9 cellular contexts compared by ENCODE assay signal in the genomic region with DNA sequence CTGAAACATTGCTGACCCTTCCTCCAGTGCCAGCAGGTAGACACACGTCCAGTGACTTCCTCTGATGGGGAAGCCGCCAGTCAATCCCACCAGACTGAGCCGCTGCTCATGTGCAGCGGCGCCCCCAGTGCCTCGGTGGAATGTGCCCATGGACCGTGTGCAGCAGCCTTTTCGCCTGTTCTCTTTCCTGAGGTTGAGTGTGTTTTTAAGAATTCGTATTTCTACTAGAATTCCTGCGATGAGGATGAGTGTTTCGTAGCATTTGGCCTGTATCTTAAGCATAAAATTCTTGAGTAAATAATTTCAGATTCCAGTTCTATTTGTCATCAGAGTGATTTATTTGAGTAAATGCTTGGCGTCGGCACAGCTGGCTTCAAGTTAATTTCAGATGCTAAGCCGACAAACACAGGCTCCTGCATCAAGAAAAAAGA.
DNase-seq lines count a peak whose midpoint lies in the region; ATAC-seq and TF ChIP-seq lines count a peak whose summit lies in the region.
"Had no signal": no experiment of that assay in that cellular context is flagged by ENCODE, and none has a peak within 500 bp of the region (broad histone marks: within the 10 kb centered on the region; RNA-seq: fewer than 3 reads in every experiment).

No MANE protein-coding gene starts in this region.

- H3K36me3 Mint-ChIP-seq in nephron progenitor cell (ENCODE audit: low read depth): peaks cover 83% of the 10 kb centered on the region

- DNase-seq in AG08395 (ENCODE audit: low spot score) (peak; percentile 61), NCI-H226 (peak; percentile 62), dedifferentiated amniotic fluid mesenchymal stem cell (ENCODE audit: extremely low spot score) (peak; percentile 89), nephron progenitor cell (no peak), ecto neural progenitor cell (ENCODE audit: low spot score) (no peak), DMS 273 treated with DMSO at 0.1 percent for 48 hours (lab: John Stamatoyannopoulos, UW) (no peak)
- DNase-seq: immature natural killer cell had no signal

- ATAC-seq in HG02970 (IDR thresholded peaks at IDR 0.05; ENCODE audit: low FRiP score, unreplicated experiment) (no peak), GM21786 (IDR thresholded peaks at IDR 0.05; ENCODE audit: unreplicated experiment) (no peak)

- TF ChIP-seq CTCF in nephron progenitor cell (IDR thresholded peaks at IDR 0.05): no peak

- no peaks in the 10 kb centered on the region for H3K27me3 Mint-ChIP-seq in nephron progenitor cell (ENCODE audit: low read depth, poor library complexity)

- no peak overlapping the region for H3K4me3 Mint-ChIP-seq in nephron progenitor cell
- H3K4me3 Mint-ChIP-seq: immature natural killer cell had no signal

- H3K4me1 Mint-ChIP-seq in nephron progenitor cell: no peaks in the 10 kb centered on the region

- H3K27ac Mint-ChIP-seq in nephron progenitor cell: peak overlapping the region; percentile 32
- H3K27ac Mint-ChIP-seq: immature natural killer cell had no signal

- no peaks in the 10 kb centered on the region for H3K9me3 Mint-ChIP-seq in nephron progenitor cell
- H3K9me3 Mint-ChIP-seq: immature natural killer cell had no signal

Comparison
In these comparisons a context has a peak if more than half of its experiments do, and no peak if none do; other contexts are left out.
1. DNase-seq: peak in AG08395 (single experiment), NCI-H226 (single experiment) and dedifferentiated amniotic fluid mesenchymal stem cell (single experiment); none in nephron progenitor cell (single experiment), ecto neural progenitor cell (single experiment) and DMS 273 treated with DMSO at 0.1 percent for 48 hours (single experiment).